8 cellular contexts compared by ENCODE assay signal in genomic region chr6:43477235-43478007, GRCh38. TPM values are rescaled to one million over a fixed set of nuclear protein-coding genes. Genes with fewer than 3 reads are reported as not detected.
DNase-seq lines count a peak whose midpoint lies in the region; ATAC-seq, FAIRE-seq and TF ChIP-seq lines count a peak whose summit lies in the region.

TSS of gene TJAP1 (plus strand) at chr6:43477570. CDS start at chr6:43499002, 21,432 bp downstream.

- peaks cover 22% of the 10 kb centered on the region; the same call in 2 of the 3 replicates for H3K4me1 ChIP-seq in A549
- H3K4me1 ChIP-seq in kidney (ENCODE audit: control insufficient read depth in 1 of 2, insufficient read depth in 1 of 2, low read depth in 1 of 2, low read length in 2 of 2), result peaks cover 6 to 11% of the 10 kb centered on the region in 2 donors

- H3K4me3 ChIP-seq in A549 (peak within 1 kb of the TSS; percentile 83), kidney (ENCODE audit: low read length in 2 of 2) (peak within 1 kb of the TSS; percentile 78 to 81)

- POLR2A ChIA-PET in A549 (lab: Yijun Ruan, JAX), result interaction anchor here (0.5 to 1.2 kb wide), 7 partner anchors 9 to 695 kb away, joined by 3 to 5 read pairs (median 3); partner anchors contain the start of genes ABCC10 and ZNF318

- DNase-seq in A549 (ENCODE audit: low read depth in 1 of 2, low spot score in 1 of 2) (peak; percentile 69 to 84), NCI-H446 (lab: John Stamatoyannopoulos, UW) (peak; percentile 85 to 93), cerebellar nuclear complex (lab: John Stamatoyannopoulos, UW) (peak; percentile 41 to 84), kidney (peak; percentile 97)
- DNase-seq in activated CD4-positive, alpha-beta T cell treated with anti-CD3 and anti-CD28 coated beads for 1 hour, result peak; percentile 96
- peak; percentile 93 to 99 for DNase-seq in stimulated activated CD4-positive, alpha-beta T cell treated with anti-CD3 and anti-CD28 coated beads, Interleukin-15, amount 100 ng/mL, for 1 hour (ENCODE audit: low read depth in 1 of 2, low spot score in 1 of 2)

- peak within 1 kb of the TSS; percentile 83 to 92 for H3K9ac ChIP-seq in kidney (ENCODE audit: low read length in 2 of 2)

- intact Hi-C loops in kidney (cut with DNase I), result no loop called here

- no peak for TF ChIP-seq RAD21 in A549 (conservative IDR thresholded peaks at IDR 0.05 in 1 of 2, IDR thresholded peaks at IDR 0.05 in 1 of 2)

- no peak for FAIRE-seq in A549 (lab: Jason Lieb, UNC)
- no peak for FAIRE-seq in kidney (lab: Jason Lieb, UNC)

- H3K27ac ChIP-seq in A549, result peak within 1 kb of the TSS; percentile 84 to 98
- H3K27ac ChIP-seq in kidney (ENCODE audit: low read depth in 2 of 2, low read length in 2 of 2), result peak within 1 kb of the TSS in 1 of 2 donors; percentile 65

- WGBS in A549 (ENCODE audit: missing lambda C conversion rate), result 8% methylated on average over 9 of the region's 34 CpGs

- TF ChIP-seq EP300 in A549 (IDR thresholded peaks at IDR 0.05), result no peak

- peak within 1 kb of the TSS; percentile 100 for H3K4me2 ChIP-seq in A549

- ATAC-seq in A549, result peak; percentile 99 to 100
- ATAC-seq in GM18868 (IDR thresholded peaks at IDR 0.05; ENCODE audit: unreplicated experiment), result peak; percentile 99
- ATAC-seq in HG03159 (IDR thresholded peaks at IDR 0.05; ENCODE audit: unreplicated experiment), result peak; percentile 86

- CTCF ChIA-PET in A549 (lab: Yijun Ruan, JAX), result interaction anchor here (0.6 to 1.7 kb wide), 3 partner anchors 15 to 29 kb away, joined by 3 to 4 read pairs (median 3); no protein-coding TSS in a partner anchor

- TF ChIP-seq POLR2A in A549 (IDR thresholded peaks at IDR 0.05; ENCODE audit: low read length), result peak; percentile 75

- H3K9me3 ChIP-seq in A549 (no peaks in the 10 kb centered on the region), kidney (ENCODE audit: control insufficient read depth in 1 of 2, low read length in 2 of 2) (no peaks in the 10 kb centered on the region)

- no peaks in the 10 kb centered on the region for H3K36me3 ChIP-seq in kidney (ENCODE audit: control insufficient read depth in 1 of 2, insufficient read depth in 2 of 2, low read length in 2 of 2)

- TF ChIP-seq CTCF in A549 (IDR thresholded peaks at IDR 0.05), result no peak
- TF ChIP-seq CTCF in kidney (IDR thresholded peaks at IDR 0.05; ENCODE audit: borderline replicate concordance, extremely low read depth, insufficient read depth), result no peak

TF ChIP-seq in A549, 52 proteins besides CTCF, POLR2A, EP300 and RAD21 (continues in another document):
- TF ChIP-seq NPAS2 (CRISPR knock-in tag; IDR thresholded peaks at IDR 0.05; ENCODE audit: borderline replicate concordance) (no peak), RCOR1 (IDR thresholded peaks at IDR 0.05; ENCODE audit: low read depth, low read length) (no peak), POLR2AphosphoS2 (conservative IDR thresholded peaks at IDR 0.05; ENCODE audit: low read length) (no peak), JUN (IDR thresholded peaks at IDR 0.05) (peak in 1 of 2 experiments; percentile 65; a peak in 1 of 5 replicates), HEYL (CRISPR knock-in tag; IDR thresholded peaks at IDR 0.05) (no peak), NFE2L2 (conservative IDR thresholded peaks at IDR 0.05; ENCODE audit: low read length) (no peak), KDM5A (IDR thresholded peaks at IDR 0.05) (peak; percentile 84), NR3C1 (IDR thresholded peaks at IDR 0.05) (no peak), RNF2 (IDR thresholded peaks at IDR 0.05; ENCODE audit: borderline replicate concordance, low read depth) (no peak), MYC (IDR thresholded peaks at IDR 0.05; ENCODE audit: borderline replicate concordance, low read length) (no peak), GATA3 (IDR thresholded peaks at IDR 0.05; ENCODE audit: borderline replicate concordance) (no peak), TFCP2L1 (CRISPR knock-in tag; IDR thresholded peaks at IDR 0.05) (no peak), CBX2 (IDR thresholded peaks at IDR 0.05; ENCODE audit: borderline replicate concordance, low read depth) (no peak), JUNB (IDR thresholded peaks at IDR 0.05) (no peak), HES2 (IDR thresholded peaks at IDR 0.05) (no peak), CBX8 (IDR thresholded peaks at IDR 0.05) (no peak), RARB (CRISPR knock-in tag; IDR thresholded peaks at IDR 0.05) (no peak), BHLHE40 (IDR thresholded peaks at IDR 0.05; ENCODE audit: low read depth, low read length) (no peak), HOXA7 (CRISPR knock-in tag; IDR thresholded peaks at IDR 0.05) (no peak), PHF8 (IDR thresholded peaks at IDR 0.05; ENCODE audit: borderline replicate concordance, low read depth) (peak; percentile 83; the same call in 1 of the 2 replicates)
- TF ChIP-seq, protein P1, sequence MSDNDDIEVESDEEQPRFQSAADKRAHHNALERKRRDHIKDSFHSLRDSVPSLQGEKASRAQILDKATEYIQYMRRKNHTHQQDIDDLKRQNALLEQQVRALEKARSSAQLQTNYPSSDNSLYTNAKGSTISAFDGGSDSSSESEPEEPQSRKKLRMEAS (IDR thresholded peaks at IDR 0.05), result 0 out of 2 replicates have a peak, but pooled peaks have one; percentile 33
- TF ChIP-seq, protein P2, sequence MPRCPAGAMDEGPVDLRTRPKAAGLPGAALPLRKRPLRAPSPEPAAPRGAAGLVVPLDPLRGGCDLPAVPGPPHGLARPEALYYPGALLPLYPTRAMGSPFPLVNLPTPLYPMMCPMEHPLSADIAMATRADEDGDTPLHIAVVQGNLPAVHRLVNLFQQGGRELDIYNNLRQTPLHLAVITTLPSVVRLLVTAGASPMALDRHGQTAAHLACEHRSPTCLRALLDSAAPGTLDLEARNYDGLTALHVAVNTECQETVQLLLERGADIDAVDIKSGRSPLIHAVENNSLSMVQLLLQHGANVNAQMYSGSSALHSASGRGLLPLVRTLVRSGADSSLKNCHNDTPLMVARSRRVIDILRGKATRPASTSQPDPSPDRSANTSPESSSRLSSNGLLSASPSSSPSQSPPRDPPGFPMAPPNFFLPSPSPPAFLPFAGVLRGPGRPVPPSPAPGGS (IDR thresholded peaks at IDR 0.05), result no peak
- TF ChIP-seq, protein P3, sequence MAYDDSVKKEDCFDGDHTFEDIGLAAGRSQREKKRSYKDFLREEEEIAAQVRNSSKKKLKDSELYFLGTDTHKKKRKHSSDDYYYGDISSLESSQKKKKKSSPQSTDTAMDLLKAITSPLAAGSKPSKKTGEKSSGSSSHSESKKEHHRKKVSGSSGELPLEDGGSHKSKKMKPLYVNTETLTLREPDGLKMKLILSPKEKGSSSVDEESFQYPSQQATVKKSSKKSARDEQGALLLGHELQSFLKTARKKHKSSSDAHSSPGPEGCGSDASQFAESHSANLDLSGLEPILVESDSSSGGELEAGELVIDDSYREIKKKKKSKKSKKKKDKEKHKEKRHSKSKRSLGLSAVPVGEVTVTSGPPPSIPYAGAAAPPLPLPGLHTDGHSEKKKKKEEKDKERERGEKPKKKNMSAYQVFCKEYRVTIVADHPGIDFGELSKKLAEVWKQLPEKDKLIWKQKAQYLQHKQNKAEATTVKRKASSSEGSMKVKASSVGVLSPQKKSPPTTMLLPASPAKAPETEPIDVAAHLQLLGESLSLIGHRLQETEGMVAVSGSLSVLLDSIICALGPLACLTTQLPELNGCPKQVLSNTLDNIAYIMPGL (CRISPR knock-in tag; IDR thresholded peaks at IDR 0.05; ENCODE audit: borderline replicate concordance), result no peak
- TF ChIP-seq, protein P4, sequence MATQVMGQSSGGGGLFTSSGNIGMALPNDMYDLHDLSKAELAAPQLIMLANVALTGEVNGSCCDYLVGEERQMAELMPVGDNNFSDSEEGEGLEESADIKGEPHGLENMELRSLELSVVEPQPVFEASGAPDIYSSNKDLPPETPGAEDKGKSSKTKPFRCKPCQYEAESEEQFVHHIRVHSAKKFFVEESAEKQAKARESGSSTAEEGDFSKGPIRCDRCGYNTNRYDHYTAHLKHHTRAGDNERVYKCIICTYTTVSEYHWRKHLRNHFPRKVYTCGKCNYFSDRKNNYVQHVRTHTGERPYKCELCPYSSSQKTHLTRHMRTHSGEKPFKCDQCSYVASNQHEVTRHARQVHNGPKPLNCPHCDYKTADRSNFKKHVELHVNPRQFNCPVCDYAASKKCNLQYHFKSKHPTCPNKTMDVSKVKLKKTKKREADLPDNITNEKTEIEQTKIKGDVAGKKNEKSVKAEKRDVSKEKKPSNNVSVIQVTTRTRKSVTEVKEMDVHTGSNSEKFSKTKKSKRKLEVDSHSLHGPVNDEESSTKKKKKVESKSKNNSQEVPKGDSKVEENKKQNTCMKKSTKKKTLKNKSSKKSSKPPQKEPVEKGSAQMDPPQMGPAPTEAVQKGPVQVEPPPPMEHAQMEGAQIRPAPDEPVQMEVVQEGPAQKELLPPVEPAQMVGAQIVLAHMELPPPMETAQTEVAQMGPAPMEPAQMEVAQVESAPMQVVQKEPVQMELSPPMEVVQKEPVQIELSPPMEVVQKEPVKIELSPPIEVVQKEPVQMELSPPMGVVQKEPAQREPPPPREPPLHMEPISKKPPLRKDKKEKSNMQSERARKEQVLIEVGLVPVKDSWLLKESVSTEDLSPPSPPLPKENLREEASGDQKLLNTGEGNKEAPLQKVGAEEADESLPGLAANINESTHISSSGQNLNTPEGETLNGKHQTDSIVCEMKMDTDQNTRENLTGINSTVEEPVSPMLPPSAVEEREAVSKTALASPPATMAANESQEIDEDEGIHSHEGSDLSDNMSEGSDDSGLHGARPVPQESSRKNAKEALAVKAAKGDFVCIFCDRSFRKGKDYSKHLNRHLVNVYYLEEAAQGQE (IDR thresholded peaks at IDR 0.05), result no peak
- TF ChIP-seq, protein P5, sequence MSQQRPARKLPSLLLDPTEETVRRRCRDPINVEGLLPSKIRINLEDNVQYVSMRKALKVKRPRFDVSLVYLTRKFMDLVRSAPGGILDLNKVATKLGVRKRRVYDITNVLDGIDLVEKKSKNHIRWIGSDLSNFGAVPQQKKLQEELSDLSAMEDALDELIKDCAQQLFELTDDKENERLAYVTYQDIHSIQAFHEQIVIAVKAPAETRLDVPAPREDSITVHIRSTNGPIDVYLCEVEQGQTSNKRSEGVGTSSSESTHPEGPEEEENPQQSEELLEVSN (IDR thresholded peaks at IDR 0.05; ENCODE audit: borderline replicate concordance, low read depth), result no peak

RNA-seq across cellular contexts. Expression of gene TJAP1, which starts in this region (rescaled TPM):
- polyA plus RNA-seq in A549 (2011; rRNA removed) (12.7 and 15.7 TPM in 2 replicates), A549 (2017; fragmentation: RNase III; extraction: RNeasy Plus Mini Kit Qiagen cat#74134 plus additional on column Dnase treatment) (12.7 to 13.7 TPM (median 13.1 TPM) in 3 replicates), kidney (ENCODE audit: insufficient read depth, low read depth, low replicate concordance) (13.6 TPM)
- polyA plus RNA-seq in A549 (2012; cell fraction: cytosol; rRNA removed), result 20.3 and 22.3 TPM in 2 replicates
- 76.6 and 77.3 TPM in 2 replicates for polyA plus RNA-seq in A549 (2012; cell fraction: nucleus; rRNA removed)
- polyA minus RNA-seq in A549 (2011; rRNA and poly(A)+ RNA removed), result 9.9 and 12.7 TPM in 2 replicates
- 38.5 TPM for total RNA-seq in kidney
